ENCODE assay signal across 31 cellular contexts in the genomic region with DNA sequence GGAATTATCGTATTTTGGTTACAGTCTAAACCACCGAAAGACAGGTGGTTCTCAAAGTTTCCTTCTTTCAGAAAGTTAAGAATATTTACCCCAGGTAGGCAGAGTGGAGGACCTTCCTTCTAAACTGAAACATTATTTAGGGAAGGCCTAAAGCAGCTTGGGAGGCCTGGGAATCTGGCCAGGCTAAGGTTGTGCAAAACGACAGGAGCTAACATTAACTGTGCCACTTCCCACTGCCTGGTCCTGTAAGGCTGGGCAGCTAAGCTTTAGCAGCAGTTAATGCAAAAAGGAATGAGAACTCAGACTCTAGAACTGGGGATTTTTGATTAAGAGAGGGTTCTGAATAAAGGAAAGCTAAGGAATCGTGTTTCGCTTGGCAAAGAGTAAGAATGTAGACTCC.
"Had no signal": no experiment of that assay in that cellular context is flagged by ENCODE, and none has a peak within 500 bp of the region (broad histone marks: within the 10 kb centered on the region; RNA-seq: fewer than 3 reads in every experiment).

No MANE protein-coding gene starts in this region.

- H3K9me3 ChIP-seq: ascending aorta had no signal

- H3K27me3 ChIP-seq: ascending aorta, cardiac muscle cell had no signal

- H3K4me3 ChIP-seq: ascending aorta, cardiac muscle cell had no signal

- DNase-seq: activated CD4-positive, alpha-beta memory T cell treated with anti-CD3 and anti-CD28 coated beads, Interleukin-2, amount 10 ng/mL, durations not matched to agents 7 days and 5 days; activated CD4-positive, alpha-beta T cell treated with anti-CD3 and anti-CD28 coated beads for 1 hour; activated CD4-positive, alpha-beta T cell treated with anti-CD3 and anti-CD28 coated beads for 36 hours; activated CD4-positive, alpha-beta T cell treated with anti-CD3 and anti-CD28 coated beads for 48 hours; activated CD4-positive, alpha-beta T cell treated with anti-CD3 and anti-CD28 coated beads, Interleukin-2, amount 10 ng/mL, durations not matched to agents 7 days and 5 days; activated CD4-positive, alpha-beta T cell treated with anti-CD3 and anti-CD28 coated beads, Interleukin-2, amount 50 U/mL, for 48 hours; activated CD4-positive, CD25-positive, alpha-beta regulatory T cell; activated CD8-positive, alpha-beta memory T cell treated with anti-CD3 and anti-CD28 coated beads for 24 hours; activated CD8-positive, alpha-beta memory T cell treated with anti-CD3 and anti-CD28 coated beads, Interleukin-2, amount 10 ng/mL, durations not matched to agents 7 days and 5 days; activated CD8-positive, alpha-beta memory T cell treated with anti-CD3 and anti-CD28 coated beads, Interleukin-2, amount 50 U/mL, for 48 hours; activated CD8-positive, alpha-beta T cell treated with anti-CD3 and anti-CD28 coated beads, Interleukin-2, amount 10 ng/mL, durations not matched to agents 7 days and 5 days; activated effector memory CD4-positive, alpha-beta T cell treated with Interleukin-2 at 50 U/mL for 16 hours; activated gamma-delta T cell; activated naive CD4-positive, alpha-beta T cell treated with anti-CD3 and anti-CD28 coated beads, Interleukin-2, amount 10 ng/mL, durations not matched to agents 7 days and 5 days; activated naive CD4-positive, alpha-beta T cell treated with Interleukin-2 at 50 U/mL for 16 hours; activated naive CD8-positive, alpha-beta T cell treated with anti-CD3 and anti-CD28 coated beads, Interleukin-2, amount 10 ng/mL, durations not matched to agents 7 days and 5 days; activated naive CD8-positive, alpha-beta T cell treated with anti-CD3 and anti-CD28 coated beads, Interleukin-2, amount 50 U/mL, for 24 hours; activated T-cell treated with anti-CD3 and anti-CD28 coated beads, Interleukin-2, amount 50 U/mL, for 24 hours; activated T-cell treated with anti-CD3 and anti-CD28 coated beads, Interleukin-2, amount 50 U/mL, for 48 hours; amygdala; anterior cingulate cortex; caudate nucleus; cerebellar nuclear complex; T-helper 1 cell; T-helper 2 cell; T-helper 9 cell; WERI-Rb-1 had no signal

- H3K36me3 ChIP-seq: ascending aorta, cardiac muscle cell, WERI-Rb-1 had no signal

- H3K4me1 ChIP-seq: ascending aorta had no signal

- ATAC-seq: activated CD4-positive, alpha-beta T cell treated with anti-CD3 and anti-CD28 coated beads for 36 hours; activated CD4-positive, CD25-positive, alpha-beta regulatory T cell treated with anti-CD3 and anti-CD28 coated beads, Interleukin-2, amount 50 U/mL, for 24 hours; activated CD8-positive, alpha-beta memory T cell treated with anti-CD3 and anti-CD28 coated beads, Interleukin-2, amount 10 ng/mL, durations not matched to agents 7 days and 5 days; activated CD8-positive, alpha-beta T cell treated with anti-CD3 and anti-CD28 coated beads, Interleukin-2, amount 10 ng/mL, durations not matched to agents 7 days and 5 days; activated naive CD8-positive, alpha-beta T cell treated with anti-CD3 and anti-CD28 coated beads, Interleukin-2, amount 50 U/mL, for 24 hours; WTC11 had no signal

- H3K27ac ChIP-seq: ascending aorta, cardiac muscle cell, WERI-Rb-1 had no signal
